ENCODE assay signal across 9 cellular contexts in genomic region chr21:42784276-42784675, GRCh38.
A peak's percentile ranks its signal among the peaks of the same experiment; 100 is the strongest.
DNase-seq lines count a peak whose midpoint lies in the region; ATAC-seq and TF ChIP-seq lines count a peak whose summit lies in the region.
"Had no signal": no experiment of that assay in that cellular context is flagged by ENCODE, and none has a peak within 500 bp of the region (broad histone marks: within the 10 kb centered on the region; RNA-seq: fewer than 3 reads in every experiment).

No MANE protein-coding gene starts in this region.

- no peak for TF ChIP-seq EP300 in upper lobe of left lung (IDR thresholded peaks at IDR 0.05)

- peaks cover 8% of the 10 kb centered on the region for H3K4me1 ChIP-seq in mucosa of descending colon (ENCODE audit: low read depth)
- H3K4me1 ChIP-seq in upper lobe of left lung = peaks cover 15 to 34% (median 21%) of the 10 kb centered on the region in 4 donors

- H3K27ac Mint-ChIP-seq in activated naive CD4-positive, alpha-beta T cell treated with anti-CD3 and anti-CD28 coated beads, Interleukin-2, amount 10 ng/mL, durations not matched to agents 7 days and 5 days = peak overlapping the region; percentile 100

- H3K9me3 ChIP-seq in mucosa of descending colon (no peaks in the 10 kb centered on the region), upper lobe of left lung (no peaks in the 10 kb centered on the region)

- CTCF ChIA-PET in activated naive CD4-positive, alpha-beta T cell treated with anti-CD3 and anti-CD28 coated beads, Interleukin-2, amount 10 ng/mL, durations not matched to agents 7 days and 5 days (lab: Charles Lee) = no interaction called here

- peak overlapping the region; percentile 76 to 92 (median 90) for H3K27ac ChIP-seq in upper lobe of left lung

- peaks cover 2% of the 10 kb centered on the region for H3K36me3 Mint-ChIP-seq in activated naive CD4-positive, alpha-beta T cell treated with anti-CD3 and anti-CD28 coated beads, Interleukin-2, amount 10 ng/mL, durations not matched to agents 7 days and 5 days

- no peak for TF ChIP-seq POLR2A in upper lobe of left lung (IDR thresholded peaks at IDR 0.05)

- H3K4me3 ChIP-seq in mucosa of descending colon (no peak overlapping the region), upper lobe of left lung (peak overlapping the region in 3 of 4 donors; percentile 11 to 25 (median 12))

- H3K4me3 Mint-ChIP-seq in activated naive CD4-positive, alpha-beta T cell treated with anti-CD3 and anti-CD28 coated beads, Interleukin-2, amount 10 ng/mL, durations not matched to agents 7 days and 5 days = peak overlapping the region; percentile 78

- H3K9me3 Mint-ChIP-seq in activated naive CD4-positive, alpha-beta T cell treated with anti-CD3 and anti-CD28 coated beads, Interleukin-2, amount 10 ng/mL, durations not matched to agents 7 days and 5 days = peaks cover 6% of the 10 kb centered on the region

- intact Hi-C loops in mucosa of descending colon (cut with DNase I, micrococcal nuclease) = no loop called here

- DNase-seq in activated naive CD4-positive, alpha-beta T cell treated with anti-CD3 and anti-CD28 coated beads, Interleukin-2, amount 10 ng/mL, durations not matched to agents 7 days and 5 days = peak; percentile 42
- DNase-seq in activated naive CD4-positive, alpha-beta T cell (lab: John Stamatoyannopoulos, UW) = no peak
- DNase-seq in dermis blood vessel endothelial cell (peak; percentile 53), mucosa of descending colon (peak in 2 of 3 donors; percentile 24 to 39), upper lobe of left lung (no peak), T1000 (lab: John Stamatoyannopoulos, UW) (no peak)

- no peaks in the 10 kb centered on the region for H3K27me3 ChIP-seq in upper lobe of left lung

- peaks cover 69% of the 10 kb centered on the region for H3K27me3 Mint-ChIP-seq in activated naive CD4-positive, alpha-beta T cell treated with anti-CD3 and anti-CD28 coated beads, Interleukin-2, amount 10 ng/mL, durations not matched to agents 7 days and 5 days

- H3K36me3 ChIP-seq in mucosa of descending colon (ENCODE audit: low read depth) (no peaks in the 10 kb centered on the region), upper lobe of left lung (no peaks in the 10 kb centered on the region)

- ATAC-seq in mucosa of descending colon = peak; percentile 11
- peak in 1 of 2 donors; percentile 4 for ATAC-seq in upper lobe of left lung (ENCODE audit: low FRiP score in 2 of 2)
- no peak for ATAC-seq in HG03139 (IDR thresholded peaks at IDR 0.05; ENCODE audit: unreplicated experiment)
- ATAC-seq in HG03097 (IDR thresholded peaks at IDR 0.05; ENCODE audit: low FRiP score, unreplicated experiment) = no peak
- ATAC-seq: Panc1 had no signal

- WGBS in upper lobe of left lung, 2 donors = 28 to 31% methylated on average over 8 of the region's 8 CpGs

- peaks cover 49% of the 10 kb centered on the region for H3K4me1 Mint-ChIP-seq in activated naive CD4-positive, alpha-beta T cell treated with anti-CD3 and anti-CD28 coated beads, Interleukin-2, amount 10 ng/mL, durations not matched to agents 7 days and 5 days

- TF ChIP-seq CTCF in mucosa of descending colon (IDR thresholded peaks at IDR 0.05) (no peak), upper lobe of left lung (IDR thresholded peaks at IDR 0.05) (no peak)

Comparison
In these comparisons a context has a peak if more than half of its experiments do, and no peak if none do; other contexts are left out.
1. DNase-seq: peak in activated naive CD4-positive, alpha-beta T cell treated with anti-CD3 and anti-CD28 coated beads, Interleukin-2, amount 10 ng/mL, durations not matched to agents 7 days and 5 days (single experiment), dermis blood vessel endothelial cell (single experiment) and mucosa of descending colon (2 of 3); none in activated naive CD4-positive, alpha-beta T cell (0 of 4), upper lobe of left lung (0 of 2) and T1000 (single experiment).